1 cellular context compared by ENCODE assay signal in genomic region chr22:23764931-23765881, GRCh38.
A peak's percentile ranks its signal among the peaks of the same experiment; 100 is the strongest.
TF ChIP-seq lines count a peak whose summit lies in the region.

No MANE protein-coding gene starts in this region.

TF ChIP-seq in HepG2, 621 proteins besides CTCF, POLR2A, EP300 and RAD21 (continues in another document):
- TF ChIP-seq MED1 (CRISPR knock-in tag; IDR thresholded peaks at IDR 0.05) = peak; percentile 80
- TF ChIP-seq PAF1 (CRISPR knock-in tag; IDR thresholded peaks at IDR 0.05) = 0 out of 2 replicates have a peak, but pooled peaks have one; percentile 77
- no peak for TF ChIP-seq ZNF549 (CRISPR knock-in tag; IDR thresholded peaks at IDR 0.05)
- TF ChIP-seq HMG20A (CRISPR knock-in tag; IDR thresholded peaks at IDR 0.05; ENCODE audit: borderline replicate concordance) = peak; percentile 54; the same call in 1 of the 2 replicates
- peak; percentile 67 for TF ChIP-seq HNF4A (CRISPR knock-in tag; IDR thresholded peaks at IDR 0.05)
- 0 out of 2 replicates have a peak, but pooled peaks have one; percentile 60 for TF ChIP-seq ZNF224 (CRISPR knock-in tag; IDR thresholded peaks at IDR 0.05)
- peak; percentile 47 for TF ChIP-seq POLR2AphosphoS5 (IDR thresholded peaks at IDR 0.05; ENCODE audit: low read depth, low read length)
- TF ChIP-seq, protein P1, sequence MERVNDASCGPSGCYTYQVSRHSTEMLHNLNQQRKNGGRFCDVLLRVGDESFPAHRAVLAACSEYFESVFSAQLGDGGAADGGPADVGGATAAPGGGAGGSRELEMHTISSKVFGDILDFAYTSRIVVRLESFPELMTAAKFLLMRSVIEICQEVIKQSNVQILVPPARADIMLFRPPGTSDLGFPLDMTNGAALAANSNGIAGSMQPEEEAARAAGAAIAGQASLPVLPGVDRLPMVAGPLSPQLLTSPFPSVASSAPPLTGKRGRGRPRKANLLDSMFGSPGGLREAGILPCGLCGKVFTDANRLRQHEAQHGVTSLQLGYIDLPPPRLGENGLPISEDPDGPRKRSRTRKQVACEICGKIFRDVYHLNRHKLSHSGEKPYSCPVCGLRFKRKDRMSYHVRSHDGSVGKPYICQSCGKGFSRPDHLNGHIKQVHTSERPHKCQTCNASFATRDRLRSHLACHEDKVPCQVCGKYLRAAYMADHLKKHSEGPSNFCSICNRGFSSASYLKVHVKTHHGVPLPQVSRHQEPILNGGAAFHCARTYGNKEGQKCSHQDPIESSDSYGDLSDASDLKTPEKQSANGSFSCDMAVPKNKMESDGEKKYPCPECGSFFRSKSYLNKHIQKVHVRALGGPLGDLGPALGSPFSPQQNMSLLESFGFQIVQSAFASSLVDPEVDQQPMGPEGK (CRISPR knock-in tag; IDR thresholded peaks at IDR 0.05) = peak; percentile 59; the same call in 1 of the 2 replicates
- peak; percentile 69 for TF ChIP-seq SALL1 (CRISPR knock-in tag; IDR thresholded peaks at IDR 0.05)
- peak; percentile 95; the same call in 1 of the 2 replicates for TF ChIP-seq DDIT3 (CRISPR knock-in tag; IDR thresholded peaks at IDR 0.05)
- TF ChIP-seq, protein P2, sequence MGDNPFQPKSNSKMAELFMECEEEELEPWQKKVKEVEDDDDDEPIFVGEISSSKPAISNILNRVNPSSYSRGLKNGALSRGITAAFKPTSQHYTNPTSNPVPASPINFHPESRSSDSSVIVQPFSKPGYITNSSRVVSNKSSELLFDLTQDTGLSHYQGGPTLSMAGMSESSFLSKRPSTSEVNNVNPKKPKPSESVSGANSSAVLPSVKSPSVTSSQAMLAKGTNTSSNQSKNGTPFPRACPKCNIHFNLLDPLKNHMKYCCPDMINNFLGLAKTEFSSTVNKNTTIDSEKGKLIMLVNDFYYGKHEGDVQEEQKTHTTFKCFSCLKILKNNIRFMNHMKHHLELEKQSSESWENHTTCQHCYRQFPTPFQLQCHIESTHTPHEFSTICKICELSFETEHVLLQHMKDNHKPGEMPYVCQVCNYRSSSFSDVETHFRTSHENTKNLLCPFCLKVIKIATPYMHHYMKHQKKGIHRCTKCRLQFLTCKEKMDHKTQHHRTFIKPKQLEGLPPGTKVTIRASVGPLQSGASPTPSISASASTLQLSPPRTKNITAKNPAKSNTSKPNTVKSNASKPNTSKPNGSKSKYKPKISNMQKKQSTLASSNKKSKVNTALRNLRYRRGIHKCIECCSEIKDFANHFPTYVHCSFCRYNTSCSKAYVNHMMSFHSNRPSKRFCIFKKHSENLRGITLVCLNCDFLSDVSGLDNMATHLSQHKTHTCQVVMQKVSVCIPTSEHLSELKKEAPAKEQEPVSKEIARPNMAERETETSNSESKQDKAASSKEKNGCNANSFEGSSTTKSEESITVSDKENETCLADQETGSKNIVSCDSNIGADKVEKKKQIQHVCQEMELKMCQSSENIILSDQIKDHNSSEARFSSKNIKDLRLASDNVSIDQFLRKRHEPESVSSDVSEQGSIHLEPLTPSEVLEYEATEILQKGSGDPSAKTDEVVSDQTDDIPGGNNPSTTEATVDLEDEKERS (CRISPR knock-in tag; IDR thresholded peaks at IDR 0.05) = peak; percentile 58; the same call in 1 of the 2 replicates
- 0 out of 2 replicates have a peak, but pooled peaks have one; percentile 29 for TF ChIP-seq KDM6A (CRISPR knock-in tag; IDR thresholded peaks at IDR 0.05; ENCODE audit: low read depth)
- TF ChIP-seq SOX13 (IDR thresholded peaks at IDR 0.05) = no peak
- 0 out of 4 replicates have a peak, but pooled peaks of 1 of the 2 experiments have one; percentile 24 for TF ChIP-seq SOX13 (CRISPR knock-in tag; conservative IDR thresholded peaks at IDR 0.05 in 1 of 2, IDR thresholded peaks at IDR 0.05 in 1 of 2)
- TF ChIP-seq SMAD3 (CRISPR knock-in tag; IDR thresholded peaks at IDR 0.05) = 0 out of 2 replicates have a peak, but pooled peaks have one; percentile 48
- no peak for TF ChIP-seq RFXANK (CRISPR knock-in tag; IDR thresholded peaks at IDR 0.05)
- 0 out of 2 replicates have a peak, but pooled peaks have one; percentile 32 for TF ChIP-seq ZNF335 (CRISPR knock-in tag; IDR thresholded peaks at IDR 0.05)
- no peak for TF ChIP-seq ZNF749 (CRISPR knock-in tag; IDR thresholded peaks at IDR 0.05; ENCODE audit: borderline replicate concordance)
- no peak for TF ChIP-seq FOXP1 (IDR thresholded peaks at IDR 0.05)
- TF ChIP-seq FOXP1 (CRISPR knock-in tag; IDR thresholded peaks at IDR 0.05) = peak; percentile 24; the same call in 1 of the 2 replicates
- TF ChIP-seq, protein P3, sequence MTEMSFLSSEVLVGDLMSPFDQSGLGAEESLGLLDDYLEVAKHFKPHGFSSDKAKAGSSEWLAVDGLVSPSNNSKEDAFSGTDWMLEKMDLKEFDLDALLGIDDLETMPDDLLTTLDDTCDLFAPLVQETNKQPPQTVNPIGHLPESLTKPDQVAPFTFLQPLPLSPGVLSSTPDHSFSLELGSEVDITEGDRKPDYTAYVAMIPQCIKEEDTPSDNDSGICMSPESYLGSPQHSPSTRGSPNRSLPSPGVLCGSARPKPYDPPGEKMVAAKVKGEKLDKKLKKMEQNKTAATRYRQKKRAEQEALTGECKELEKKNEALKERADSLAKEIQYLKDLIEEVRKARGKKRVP (CRISPR knock-in tag; IDR thresholded peaks at IDR 0.05) = peak; percentile 53 to 100; a peak in 3 of 4 replicates
- peak; percentile 22; the same call in 1 of the 2 replicates for TF ChIP-seq RERE (CRISPR knock-in tag; IDR thresholded peaks at IDR 0.05; ENCODE audit: low read depth)
- no peak for TF ChIP-seq RFXAP (CRISPR knock-in tag; IDR thresholded peaks at IDR 0.05; ENCODE audit: borderline replicate concordance)
- no peak for TF ChIP-seq JUNB (CRISPR knock-in tag; IDR thresholded peaks at IDR 0.05; ENCODE audit: borderline replicate concordance)
- TF ChIP-seq TGIF2 (CRISPR knock-in tag; IDR thresholded peaks at IDR 0.05) = peak; percentile 34; the same call in 1 of the 2 replicates
- peak; percentile 83 to 92 for TF ChIP-seq NR2F1 (CRISPR knock-in tag; IDR thresholded peaks at IDR 0.05)
- no peak for TF ChIP-seq FOXA1 (IDR thresholded peaks at IDR 0.05)
- TF ChIP-seq FOXA1 (CRISPR knock-in tag; IDR thresholded peaks at IDR 0.05) = peak; percentile 49
- TF ChIP-seq ZNF569 (CRISPR knock-in tag; IDR thresholded peaks at IDR 0.05; ENCODE audit: borderline replicate concordance) = no peak
- no peak for TF ChIP-seq MAZ (IDR thresholded peaks at IDR 0.05; ENCODE audit: borderline replicate concordance, low read depth, low read length)
- TF ChIP-seq MAZ (CRISPR knock-in tag; IDR thresholded peaks at IDR 0.05; ENCODE audit: low read depth) = peak; percentile 82
- peak; percentile 50; the same call in 1 of the 2 replicates for TF ChIP-seq CBX5 (CRISPR knock-in tag; IDR thresholded peaks at IDR 0.05; ENCODE audit: borderline replicate concordance)
- TF ChIP-seq ARNT2 (CRISPR knock-in tag; IDR thresholded peaks at IDR 0.05; ENCODE audit: low read depth) = peak; percentile 39; the same call in 1 of the 2 replicates
- TF ChIP-seq KLF6 (CRISPR knock-in tag; IDR thresholded peaks at IDR 0.05) = peak; percentile 85
- TF ChIP-seq SSRP1 (CRISPR knock-in tag; IDR thresholded peaks at IDR 0.05) = 0 out of 2 replicates have a peak, but pooled peaks have one; percentile 67
- TF ChIP-seq FOSL2 (CRISPR knock-in tag; IDR thresholded peaks at IDR 0.05) = peak; percentile 42; the same call in 1 of the 2 replicates
- TF ChIP-seq ARID5B (CRISPR knock-in tag; IDR thresholded peaks at IDR 0.05) = peak; percentile 51; the same call in 1 of the 2 replicates
- 0 out of 2 replicates have a peak, but pooled peaks have one; percentile 15 for TF ChIP-seq ZSCAN9 (CRISPR knock-in tag; IDR thresholded peaks at IDR 0.05; ENCODE audit: borderline replicate concordance)
- peak; percentile 18; the same call in 1 of the 2 replicates for TF ChIP-seq ZGPAT (CRISPR knock-in tag; IDR thresholded peaks at IDR 0.05)
- TF ChIP-seq ZKSCAN1 (IDR thresholded peaks at IDR 0.05; ENCODE audit: low read length) = 0 out of 2 replicates have a peak, but pooled peaks have one; percentile 13
- TF ChIP-seq KAT7 (CRISPR knock-in tag; IDR thresholded peaks at IDR 0.05; ENCODE audit: borderline replicate concordance) = 0 out of 2 replicates have a peak, but pooled peaks have one; percentile 48
- TF ChIP-seq BCL6 (CRISPR knock-in tag; IDR thresholded peaks at IDR 0.05) = peak; percentile 30; the same call in 1 of the 2 replicates
- TF ChIP-seq GATAD2A (CRISPR knock-in tag; IDR thresholded peaks at IDR 0.05) = peak; percentile 97
- peak; percentile 59; the same call in 1 of the 2 replicates for TF ChIP-seq ZNF644 (CRISPR knock-in tag; IDR thresholded peaks at IDR 0.05; ENCODE audit: low read depth)
- peak in 1 of 2 experiments; percentile 76; a peak in 2 of 4 replicates for TF ChIP-seq KLF16 (CRISPR knock-in tag; IDR thresholded peaks at IDR 0.05)
- no peak for TF ChIP-seq ZBTB3 (CRISPR knock-in tag; IDR thresholded peaks at IDR 0.05; ENCODE audit: borderline replicate concordance, low read depth)
- peak; percentile 71 for TF ChIP-seq THAP11 (CRISPR knock-in tag; IDR thresholded peaks at IDR 0.05)
- TF ChIP-seq ZNF543 (CRISPR knock-in tag; IDR thresholded peaks at IDR 0.05) = peak; percentile 99
- TF ChIP-seq FOXO1 (CRISPR knock-in tag; IDR thresholded peaks at IDR 0.05) = peak; percentile 37; the same call in 1 of the 2 replicates
- no peak for TF ChIP-seq ZNF138 (CRISPR knock-in tag; IDR thresholded peaks at IDR 0.05; ENCODE audit: low read depth)
- TF ChIP-seq NCOA2 (CRISPR knock-in tag; IDR thresholded peaks at IDR 0.05) = peak; percentile 72
- TF ChIP-seq SRY (CRISPR knock-in tag; IDR thresholded peaks at IDR 0.05) = no peak
- TF ChIP-seq FOXK1 (CRISPR knock-in tag; IDR thresholded peaks at IDR 0.05; ENCODE audit: borderline replicate concordance, low read depth) = peak; percentile 82; the same call in 1 of the 2 replicates
